18 cellular contexts compared by ENCODE assay signal in the genomic region with DNA sequence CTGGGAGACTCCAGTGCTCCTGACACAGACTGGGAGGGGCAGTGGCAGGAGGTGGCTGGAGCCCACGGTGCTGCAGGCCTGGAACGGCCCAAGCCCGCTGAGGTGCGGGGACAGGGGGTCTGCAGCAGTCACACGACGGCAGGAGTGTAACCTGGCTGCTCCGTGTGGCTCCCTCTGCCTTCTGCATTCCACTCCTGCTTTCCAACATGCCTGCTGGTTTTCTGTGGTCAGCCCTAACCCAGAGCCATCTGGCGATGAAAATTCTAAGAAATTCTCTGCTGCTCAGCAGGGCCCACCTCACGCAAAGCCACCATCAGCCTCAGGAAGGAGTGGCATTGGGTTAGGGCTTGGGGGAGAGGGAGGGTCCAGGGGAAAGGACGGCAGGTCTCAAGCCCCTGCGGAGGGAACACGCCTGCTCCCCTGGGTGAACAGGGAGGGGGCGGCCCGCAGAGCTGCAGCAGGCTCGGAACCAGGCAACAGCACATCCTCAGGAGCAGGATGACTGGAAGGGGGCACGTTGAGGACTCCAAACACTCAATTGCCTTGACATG.
"Had no signal": no experiment of that assay in that cellular context is flagged by ENCODE, and none has a peak within 500 bp of the region (broad histone marks: within the 10 kb centered on the region; RNA-seq: fewer than 3 reads in every experiment).

No MANE protein-coding gene starts in this region.

- H3K4me3 Mint-ChIP-seq: activated CD8-positive, alpha-beta T cell treated with anti-CD3 and anti-CD28 coated beads, Interleukin-2, amount 10 ng/mL, durations not matched to agents 7 days and 5 days; activated naive CD8-positive, alpha-beta T cell; central memory CD8-positive, alpha-beta T cell; endodermal cell; stimulated activated naive CD8-positive, alpha-beta T cell treated with anti-CD3 and anti-CD28 coated beads, Interleukin-15, amount 100 ng/mL, for 72 hours; T-helper 1 cell treated with Interleukin-12 subunit alpha and Interleukin-12 subunit beta and Interleukin-4 antibody, amounts not matched to agents 30 μg/mL and 1 μg/mL, for 36 hours; WTC11 had no signal

- H3K4me3 ChIP-seq: dorsolateral prefrontal cortex, gastroesophageal sphincter, upper lobe of left lung had no signal

- H3K36me3 Mint-ChIP-seq: activated naive CD8-positive, alpha-beta T cell; brain; naive thymus-derived CD8-positive, alpha-beta T cell; WTC11 had no signal

- H3K36me3 ChIP-seq: gastroesophageal sphincter, neutrophil, upper lobe of left lung had no signal

- DNase-seq: activated CD4-positive, alpha-beta T cell treated with anti-CD3 and anti-CD28 coated beads for 48 hours; activated CD8-positive, alpha-beta memory T cell treated with anti-CD3 and anti-CD28 coated beads, Interleukin-2, amount 50 U/mL, for 48 hours; activated CD8-positive, alpha-beta T cell treated with anti-CD3 and anti-CD28 coated beads, Interleukin-2, amount 10 ng/mL, durations not matched to agents 7 days and 5 days; activated gamma-delta T cell treated with Interleukin-2 at 50 U/mL for 16 hours; amniotic stem cell; dorsolateral prefrontal cortex; endodermal cell; naive thymus-derived CD8-positive, alpha-beta T cell; stimulated activated naive CD8-positive, alpha-beta T cell treated with anti-CD3 and anti-CD28 coated beads, Interleukin-15, amount 100 ng/mL, for 72 hours had no signal

- ATAC-seq: activated CD8-positive, alpha-beta T cell treated with anti-CD3 and anti-CD28 coated beads, Interleukin-2, amount 10 ng/mL, durations not matched to agents 7 days and 5 days; gastroesophageal sphincter; left lobe of liver; naive thymus-derived CD8-positive, alpha-beta T cell; stimulated activated naive CD8-positive, alpha-beta T cell treated with anti-CD3 and anti-CD28 coated beads, Interleukin-15, amount 100 ng/mL, for 72 hours; WTC11 had no signal

- H3K27me3 ChIP-seq: dorsolateral prefrontal cortex, upper lobe of left lung had no signal

- H3K9me3 ChIP-seq: gastroesophageal sphincter, neutrophil, upper lobe of left lung had no signal

- H3K27ac Mint-ChIP-seq: activated naive CD8-positive, alpha-beta T cell; brain; endodermal cell; stimulated activated naive CD8-positive, alpha-beta T cell treated with anti-CD3 and anti-CD28 coated beads, Interleukin-15, amount 100 ng/mL, for 72 hours; WTC11 had no signal

- H3K9me3 Mint-ChIP-seq: brain; central memory CD8-positive, alpha-beta T cell; endodermal cell; naive thymus-derived CD8-positive, alpha-beta T cell; T-helper 1 cell treated with Interleukin-12 subunit alpha and Interleukin-12 subunit beta and Interleukin-4 antibody, amounts not matched to agents 30 μg/mL and 1 μg/mL, for 36 hours; WTC11 had no signal

- H3K27me3 Mint-ChIP-seq: activated naive CD8-positive, alpha-beta T cell; central memory CD8-positive, alpha-beta T cell; naive thymus-derived CD8-positive, alpha-beta T cell; stimulated activated naive CD8-positive, alpha-beta T cell treated with anti-CD3 and anti-CD28 coated beads, Interleukin-15, amount 100 ng/mL, for 72 hours had no signal

- H3K27ac ChIP-seq: gastroesophageal sphincter, neutrophil, upper lobe of left lung had no signal
